In genomic region chr7:44097064-44097932, GRCh38 we compare ENCODE assay signal across 1 cellular context.
TF ChIP-seq lines count a peak whose summit lies in the region.

No MANE protein-coding gene starts in this region.

TF ChIP-seq in GM23338, 12 proteins besides CTCF, POLR2A, EP300 and RAD21 (continued from another document):
- TF ChIP-seq ZNF462 (CRISPR knock-in tag; IDR thresholded peaks at IDR 0.05) (no peak), ETS1 (IDR thresholded peaks at IDR 0.05) (no peak), STAT1 (IDR thresholded peaks at IDR 0.05; ENCODE audit: unreplicated experiment) (no peak)
